In genomic region chr1:97108200-97108599, GRCh38 we compare ENCODE assay signal across 32 cellular contexts.
A peak's percentile ranks its signal among the peaks of the same experiment; 100 is the strongest.
DNase-seq lines count a peak whose midpoint lies in the region; FAIRE-seq and TF ChIP-seq lines count a peak whose summit lies in the region.
"Had no signal": no experiment of that assay in that cellular context is flagged by ENCODE, and none has a peak within 500 bp of the region (broad histone marks: within the 10 kb centered on the region; RNA-seq: fewer than 3 reads in every experiment).

No MANE protein-coding gene starts in this region.

- no peak for FAIRE-seq in bronchial epithelial cell (lab: Jason Lieb, UNC)
- FAIRE-seq: D721Med, endothelial cell of umbilical vein had no signal

- H3K4me2 ChIP-seq in OCI-LY7 (ENCODE audit: low read length), result no peak overlapping the region

- CTCF ChIA-PET in OCI-LY7 (lab: Charles Lee; ENCODE audit: unreplicated experiment), result no interaction called here

- no peaks in the 10 kb centered on the region for H3K9me3 ChIP-seq in OCI-LY7 (ENCODE audit: low read length)
- H3K9me3 ChIP-seq: psoas muscle, thyroid gland, vagina had no signal

- H4K20me1 ChIP-seq in OCI-LY7 (ENCODE audit: insufficient read depth, low read length), result no peaks in the 10 kb centered on the region

- H3K36me3 ChIP-seq in bronchial epithelial cell (ENCODE audit: control insufficient read depth, insufficient read depth, low read length) (no peaks in the 10 kb centered on the region), OCI-LY7 (ENCODE audit: insufficient read depth, low read length) (no peaks in the 10 kb centered on the region)
- H3K36me3 ChIP-seq: thyroid gland, vagina had no signal

- no peak overlapping the region for H2AFZ ChIP-seq in OCI-LY7 (ENCODE audit: low read length)

- H3K27ac Mint-ChIP-seq in endothelial cell (ENCODE audit: unreplicated experiment), result no peak overlapping the region
- H3K27ac Mint-ChIP-seq: activated CD4-positive, alpha-beta T cell treated with anti-CD3 and anti-CD28 coated beads, Interleukin-2, amount 10 ng/mL, durations not matched to agents 24 days and 14 days; activated T-helper 2 cell treated with anti-CD3 and anti-CD28 coated beads, Interferon-gamma antibody, Interleukin-2, Interleukin-4, amounts not matched to agents 10 μg/mL and 5 μg/mL and 100 μg/mL, durations not matched to agents 14 hours and 24 hours and 36 hours; B cell; CD4-positive, alpha-beta memory T cell; immature natural killer cell; mesothelial cell of epicardium had no signal

- no peaks in the 10 kb centered on the region for H3K4me1 Mint-ChIP-seq in endothelial cell (ENCODE audit: unreplicated experiment)
- H3K4me1 Mint-ChIP-seq: activated CD4-positive, alpha-beta T cell treated with anti-CD3 and anti-CD28 coated beads, Interleukin-2, amount 10 ng/mL, durations not matched to agents 24 days and 14 days; B cell; immature natural killer cell; mesothelial cell of epicardium had no signal

- H3K4me3 ChIP-seq in bronchial epithelial cell (ENCODE audit: low read depth, low read length) (no peak overlapping the region), OCI-LY7 (ENCODE audit: low read depth, low read length, poor library complexity, severe bottlenecking) (no peak overlapping the region)
- H3K4me3 ChIP-seq: psoas muscle, thyroid gland, vagina had no signal

- no peaks in the 10 kb centered on the region for H3K9me3 Mint-ChIP-seq in endothelial cell (ENCODE audit: unreplicated experiment)
- H3K9me3 Mint-ChIP-seq: activated CD4-positive, alpha-beta T cell treated with anti-CD3 and anti-CD28 coated beads, Interleukin-2, amount 10 ng/mL, durations not matched to agents 24 days and 14 days had no signal

- H3K27me3 ChIP-seq in bronchial epithelial cell (ENCODE audit: control insufficient read depth, insufficient read depth, low read length), result no peaks in the 10 kb centered on the region
- H3K27me3 ChIP-seq: thyroid gland, vagina had no signal

- no peak for TF ChIP-seq CTCF in bronchial epithelial cell (IDR thresholded peaks at IDR 0.05; ENCODE audit: insufficient read depth, low read length, severe bottlenecking)
- no peak for TF ChIP-seq CTCF in endothelial cell (IDR thresholded peaks at IDR 0.05; ENCODE audit: unreplicated experiment)
- no peak for TF ChIP-seq CTCF in OCI-LY7 (conservative IDR thresholded peaks at IDR 0.05; ENCODE audit: low read length)

- H3K4me1 ChIP-seq in OCI-LY7 (ENCODE audit: insufficient read depth, low read length, poor library complexity, severe bottlenecking), result no peaks in the 10 kb centered on the region
- H3K4me1 ChIP-seq: psoas muscle, thyroid gland, vagina had no signal

- H3K4me3 Mint-ChIP-seq in endothelial cell (ENCODE audit: unreplicated experiment), result no peak overlapping the region
- H3K4me3 Mint-ChIP-seq: activated CD4-positive, alpha-beta T cell treated with anti-CD3 and anti-CD28 coated beads, Interleukin-2, amount 10 ng/mL, durations not matched to agents 24 days and 14 days; B cell; CD4-positive, alpha-beta memory T cell; immature natural killer cell; mesothelial cell of epicardium had no signal

- no peaks in the 10 kb centered on the region for H3K9me2 ChIP-seq in OCI-LY7 (ENCODE audit: insufficient read depth, low read length)

- intact Hi-C loops in OCI-LY7 (cut with micrococcal nuclease; ENCODE audit: unreplicated experiment), result no loop called here

- no peak overlapping the region for H3K27ac ChIP-seq in OCI-LY7 (ENCODE audit: low read depth, low read length, poor library complexity, severe bottlenecking)
- H3K27ac ChIP-seq: psoas muscle, thyroid gland, vagina had no signal

- H3K27me3 Mint-ChIP-seq in endothelial cell (ENCODE audit: unreplicated experiment), result peaks cover 2% of the 10 kb centered on the region
- H3K27me3 Mint-ChIP-seq: activated CD4-positive, alpha-beta T cell treated with anti-CD3 and anti-CD28 coated beads, Interleukin-2, amount 10 ng/mL, durations not matched to agents 24 days and 14 days; B cell; CD4-positive, alpha-beta memory T cell had no signal

- DNase-seq in ELR (ENCODE audit: low read depth) (peak; percentile 81), LHCN-M2 (ENCODE audit: low read depth) (peak; percentile 13), bronchial epithelial cell (ENCODE audit: low read depth) (peak; percentile 17), left kidney (ENCODE audit: low read depth, low spot score) (peak; percentile 44), NCI-H82 (lab: John Stamatoyannopoulos, UW) (no peak), endothelial cell (ENCODE audit: low spot score) (no peak), OCI-LY7 (ENCODE audit: low spot score) (no peak), medulla oblongata (ENCODE audit: extremely low spot score) (no peak)
- DNase-seq: activated CD4-positive, alpha-beta T cell treated with anti-CD3 and anti-CD28 coated beads, Interleukin-2, amount 10 ng/mL, durations not matched to agents 24 days and 14 days; activated CD8-positive, alpha-beta memory T cell treated with anti-CD3 and anti-CD28 coated beads for 24 hours; activated naive CD4-positive, alpha-beta T cell treated with anti-CD3 and anti-CD28 coated beads, Interleukin-2, amount 50 U/mL, for 16 hours; activated T-cell treated with anti-CD3 and anti-CD28 coated beads for 4 hours; CD4-positive, alpha-beta memory T cell; DND-41; H7; immature natural killer cell; left ventricle myocardium superior; NCI-H1092 treated with DMSO at 0.1 percent for 48 hours; NCI-H1930; NCI-H526; nucleus accumbens; psoas muscle; SIG-M5; stimulated activated CD4-positive, alpha-beta T cell treated with anti-CD3 and anti-CD28 coated beads, Interleukin-4, amount 100 ng/mL, for 1 hour; T1000; thyroid gland had no signal

- no peaks in the 10 kb centered on the region for H3K36me3 Mint-ChIP-seq in endothelial cell (ENCODE audit: low read depth, unreplicated experiment)

- BruUV-seq in OCI-LY7 (replicated peaks; lab: Mats Ljungman, UMichigan), result no TSS peak

- H3K79me2 ChIP-seq in OCI-LY7 (ENCODE audit: insufficient read depth, low read depth, low read length), result no peaks in the 10 kb centered on the region

- POLR2A ChIA-PET in OCI-LY7 (lab: Charles Lee), result interaction anchor here (0.6 to 1.0 kb wide), 2 partner anchors 18 to 30 kb away, joined by 4 read pairs; no protein-coding TSS in a partner anchor

Comparison
In these comparisons a context has a peak if more than half of its experiments do, and no peak if none do; other contexts are left out.
1. DNase-seq: peak in ELR (single experiment), LHCN-M2 (single experiment), bronchial epithelial cell (single experiment) and left kidney (single experiment); none in NCI-H82 (single experiment), endothelial cell (single experiment), OCI-LY7 (single experiment) and medulla oblongata (single experiment).